14 cellular contexts compared by ENCODE assay signal in the genomic region with DNA sequence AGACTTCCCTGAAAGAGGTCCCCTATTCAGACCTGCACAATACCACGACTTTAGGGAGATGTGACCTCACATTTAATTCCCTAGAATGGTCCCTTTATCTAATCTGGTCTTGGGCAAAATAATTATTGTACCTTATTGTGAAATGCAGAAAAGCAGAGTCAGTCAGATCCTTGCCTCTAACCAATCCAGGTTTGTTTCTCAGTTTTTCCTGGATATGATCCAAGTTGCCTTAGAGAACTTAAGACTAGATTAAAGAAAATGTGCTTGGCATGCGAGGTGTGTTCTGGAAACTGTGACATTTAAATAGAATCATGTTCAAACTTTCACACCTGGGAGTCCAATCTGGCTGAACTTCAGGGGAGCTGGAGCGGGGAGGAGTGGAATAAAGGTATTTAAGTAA.
"Had no signal": no experiment of that assay in that cellular context is flagged by ENCODE, and none has a peak within 500 bp of the region (broad histone marks: within the 10 kb centered on the region; RNA-seq: fewer than 3 reads in every experiment).

No MANE protein-coding gene starts in this region.

- H3K4me3 ChIP-seq: heart left ventricle, left lung, skin epidermis, tibial artery, vagina had no signal

- DNase-seq: activated CD4-positive, alpha-beta T cell treated with anti-CD3 and anti-CD28 coated beads, Interleukin-2, amount 50 U/mL, for 4 hours; activated effector memory CD4-positive, alpha-beta T cell treated with Interleukin-2 at 50 U/mL for 16 hours; activated T-cell treated with anti-CD3 and anti-CD28 coated beads, Interleukin-2, amount 50 U/mL, for 24 hours; anterior cingulate cortex; endodermal cell; heart left ventricle; islet precursor cell; left lung; mesenchymal stem cell; nephron progenitor cell; stimulated activated CD4-positive, alpha-beta T cell treated with anti-CD3 and anti-CD28 coated beads, Interleukin-4, amount 100 ng/mL, for 4 hours; tibial artery had no signal

- ATAC-seq: heart left ventricle, left lung had no signal
